Comparison of ENCODE assay signal across 2 cellular contexts in genomic region chr20:38111366-38112232, GRCh38.
TF ChIP-seq lines count a peak whose summit lies in the region.

No MANE protein-coding gene starts in this region.

TF ChIP-seq in A549, 52 proteins besides CTCF, POLR2A, EP300 and RAD21:
- TF ChIP-seq GATA3 (IDR thresholded peaks at IDR 0.05; ENCODE audit: borderline replicate concordance) (no peak), KDM5A (IDR thresholded peaks at IDR 0.05) (no peak), RNF2 (IDR thresholded peaks at IDR 0.05; ENCODE audit: borderline replicate concordance, low read depth) (no peak), TFCP2L1 (CRISPR knock-in tag; IDR thresholded peaks at IDR 0.05) (no peak), ZC3H11A (IDR thresholded peaks at IDR 0.05) (no peak), HDAC2 (IDR thresholded peaks at IDR 0.05) (no peak), HOXA7 (CRISPR knock-in tag; IDR thresholded peaks at IDR 0.05) (no peak), FOXS1 (CRISPR knock-in tag; IDR thresholded peaks at IDR 0.05) (no peak), MAZ (IDR thresholded peaks at IDR 0.05; ENCODE audit: borderline replicate concordance, low read depth, low read length) (no peak), HEYL (CRISPR knock-in tag; IDR thresholded peaks at IDR 0.05) (no peak)
- TF ChIP-seq, protein P1, sequence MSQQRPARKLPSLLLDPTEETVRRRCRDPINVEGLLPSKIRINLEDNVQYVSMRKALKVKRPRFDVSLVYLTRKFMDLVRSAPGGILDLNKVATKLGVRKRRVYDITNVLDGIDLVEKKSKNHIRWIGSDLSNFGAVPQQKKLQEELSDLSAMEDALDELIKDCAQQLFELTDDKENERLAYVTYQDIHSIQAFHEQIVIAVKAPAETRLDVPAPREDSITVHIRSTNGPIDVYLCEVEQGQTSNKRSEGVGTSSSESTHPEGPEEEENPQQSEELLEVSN (IDR thresholded peaks at IDR 0.05; ENCODE audit: borderline replicate concordance, low read depth): no peak
TF ChIP-seq in A549: peak in this region for 0.

TF ChIP-seq in K562, 482 proteins besides CTCF, POLR2A, EP300 and RAD21:
- TF ChIP-seq TFE3 (CRISPR knock-in tag; IDR thresholded peaks at IDR 0.05) (no peak), CGGBP1 (CRISPR knock-in tag; IDR thresholded peaks at IDR 0.05) (no peak), HMGN3 (IDR thresholded peaks at IDR 0.05; ENCODE audit: borderline replicate concordance, extremely low read depth, insufficient read length, low read depth, low read length) (no peak), KAT2B (IDR thresholded peaks at IDR 0.05; ENCODE audit: low read depth, low read length) (no peak), SMARCC2 (IDR thresholded peaks at IDR 0.05; ENCODE audit: low read depth) (no peak)
- TF ChIP-seq, protein P2, sequence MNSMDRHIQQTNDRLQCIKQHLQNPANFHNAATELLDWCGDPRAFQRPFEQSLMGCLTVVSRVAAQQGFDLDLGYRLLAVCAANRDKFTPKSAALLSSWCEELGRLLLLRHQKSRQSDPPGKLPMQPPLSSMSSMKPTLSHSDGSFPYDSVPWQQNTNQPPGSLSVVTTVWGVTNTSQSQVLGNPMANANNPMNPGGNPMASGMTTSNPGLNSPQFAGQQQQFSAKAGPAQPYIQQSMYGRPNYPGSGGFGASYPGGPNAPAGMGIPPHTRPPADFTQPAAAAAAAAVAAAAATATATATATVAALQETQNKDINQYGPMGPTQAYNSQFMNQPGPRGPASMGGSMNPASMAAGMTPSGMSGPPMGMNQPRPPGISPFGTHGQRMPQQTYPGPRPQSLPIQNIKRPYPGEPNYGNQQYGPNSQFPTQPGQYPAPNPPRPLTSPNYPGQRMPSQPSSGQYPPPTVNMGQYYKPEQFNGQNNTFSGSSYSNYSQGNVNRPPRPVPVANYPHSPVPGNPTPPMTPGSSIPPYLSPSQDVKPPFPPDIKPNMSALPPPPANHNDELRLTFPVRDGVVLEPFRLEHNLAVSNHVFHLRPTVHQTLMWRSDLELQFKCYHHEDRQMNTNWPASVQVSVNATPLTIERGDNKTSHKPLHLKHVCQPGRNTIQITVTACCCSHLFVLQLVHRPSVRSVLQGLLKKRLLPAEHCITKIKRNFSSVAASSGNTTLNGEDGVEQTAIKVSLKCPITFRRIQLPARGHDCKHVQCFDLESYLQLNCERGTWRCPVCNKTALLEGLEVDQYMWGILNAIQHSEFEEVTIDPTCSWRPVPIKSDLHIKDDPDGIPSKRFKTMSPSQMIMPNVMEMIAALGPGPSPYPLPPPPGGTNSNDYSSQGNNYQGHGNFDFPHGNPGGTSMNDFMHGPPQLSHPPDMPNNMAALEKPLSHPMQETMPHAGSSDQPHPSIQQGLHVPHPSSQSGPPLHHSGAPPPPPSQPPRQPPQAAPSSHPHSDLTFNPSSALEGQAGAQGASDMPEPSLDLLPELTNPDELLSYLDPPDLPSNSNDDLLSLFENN (IDR thresholded peaks at IDR 0.05; ENCODE audit: low read depth in 2 of 2, low read length in 2 of 2): no peak
- TF ChIP-seq, protein P3, sequence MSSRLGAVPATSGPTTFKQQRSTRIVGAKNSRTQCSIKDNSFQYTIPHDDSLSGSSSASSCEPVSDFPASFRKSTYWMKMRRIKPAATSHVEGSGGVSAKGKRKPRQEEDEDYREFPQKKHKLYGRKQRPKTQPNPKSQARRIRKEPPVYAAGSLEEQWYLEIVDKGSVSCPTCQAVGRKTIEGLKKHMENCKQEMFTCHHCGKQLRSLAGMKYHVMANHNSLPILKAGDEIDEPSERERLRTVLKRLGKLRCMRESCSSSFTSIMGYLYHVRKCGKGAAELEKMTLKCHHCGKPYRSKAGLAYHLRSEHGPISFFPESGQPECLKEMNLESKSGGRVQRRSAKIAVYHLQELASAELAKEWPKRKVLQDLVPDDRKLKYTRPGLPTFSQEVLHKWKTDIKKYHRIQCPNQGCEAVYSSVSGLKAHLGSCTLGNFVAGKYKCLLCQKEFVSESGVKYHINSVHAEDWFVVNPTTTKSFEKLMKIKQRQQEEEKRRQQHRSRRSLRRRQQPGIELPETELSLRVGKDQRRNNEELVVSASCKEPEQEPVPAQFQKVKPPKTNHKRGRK (tag; IDR thresholded peaks at IDR 0.05): peak; percentile 73
